Comparison of ENCODE assay signal across 9 cellular contexts in genomic region chr7:140767418-140767817, GRCh38.
"Had no signal": no experiment of that assay in that cellular context is flagged by ENCODE, and none has a peak within 500 bp of the region (broad histone marks: within the 10 kb centered on the region; RNA-seq: fewer than 3 reads in every experiment).

No MANE protein-coding gene starts in this region.

- H3K4me3 Mint-ChIP-seq: GM23338, H9 had no signal

- H3K27ac ChIP-seq: KMS-11 had no signal

- FAIRE-seq: H1, H54, HTR-8/SVneo had no signal

- H3K9ac ChIP-seq: KMS-11 had no signal

- H2AFZ ChIP-seq: GM23338 had no signal

- H3K4me2 ChIP-seq: GM23338, KMS-11 had no signal

- H3K27ac Mint-ChIP-seq: GM23338, H9 had no signal

- ATAC-seq: GM23338 had no signal

- H3K4me1 Mint-ChIP-seq: GM23338, H9 had no signal

- H3K4me3 ChIP-seq: GM23338 had no signal

- DNase-seq: H9, HCEC 1CT, IMR-90, KBM-7 had no signal

- H3K9me3 Mint-ChIP-seq: GM23338, H9 had no signal
